1 cellular context compared by ENCODE assay signal in genomic region chr12:8698830-8699330, GRCh38.
TF ChIP-seq lines count a peak whose summit lies in the region.

No MANE protein-coding gene starts in this region.

TF ChIP-seq in A549, 52 proteins besides CTCF, POLR2A, EP300 and RAD21 (continued from another document):
- TF ChIP-seq NFE2L2 (conservative IDR thresholded peaks at IDR 0.05; ENCODE audit: low read length), result no peak
- TF ChIP-seq BHLHE40 (IDR thresholded peaks at IDR 0.05; ENCODE audit: low read depth, low read length), result no peak
- no peak for TF ChIP-seq FOSB (CRISPR knock-in tag; IDR thresholded peaks at IDR 0.05)
- no peak for TF ChIP-seq CHD4 (IDR thresholded peaks at IDR 0.05; ENCODE audit: borderline replicate concordance)
- TF ChIP-seq MYC (IDR thresholded peaks at IDR 0.05; ENCODE audit: borderline replicate concordance, low read length), result no peak
- no peak for TF ChIP-seq HES2 (IDR thresholded peaks at IDR 0.05)
- TF ChIP-seq HEYL (CRISPR knock-in tag; IDR thresholded peaks at IDR 0.05), result no peak
